In the genomic region with DNA sequence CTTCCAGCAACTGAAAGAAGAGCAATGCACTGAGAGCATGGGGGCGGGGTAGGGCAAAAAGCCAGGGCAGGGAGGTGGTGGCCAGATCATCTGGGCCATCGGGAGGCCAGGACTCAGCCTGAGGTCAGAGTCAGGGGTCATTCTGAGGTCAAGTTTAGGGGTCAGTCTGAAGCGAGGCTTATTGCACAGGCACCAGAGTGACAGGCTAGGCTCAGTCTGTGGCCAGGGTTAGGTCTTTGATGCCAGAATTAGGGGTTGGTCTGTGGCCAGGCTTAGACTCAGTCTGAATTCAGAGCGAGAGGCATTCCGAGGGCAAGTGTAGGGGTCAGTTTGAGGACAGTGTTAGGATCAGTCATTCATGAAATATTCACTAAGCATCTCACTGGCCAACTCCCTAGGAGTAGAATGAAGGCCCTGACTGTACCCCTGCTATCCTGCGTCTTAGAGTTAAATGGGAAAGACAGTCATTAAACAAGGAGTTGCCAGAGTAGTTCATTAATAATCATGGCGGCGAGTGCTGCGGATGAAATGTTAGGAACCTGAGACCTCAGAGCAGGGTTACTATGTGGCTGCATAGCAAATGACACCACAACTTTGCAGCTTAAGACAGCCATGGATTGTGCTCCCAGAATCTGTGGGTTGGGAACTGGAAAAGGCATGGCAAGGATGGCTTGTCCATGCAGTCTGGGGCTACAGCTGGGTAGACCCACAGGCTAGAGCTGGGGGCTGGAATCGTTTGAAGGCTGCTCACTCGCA, we compare ENCODE assay signal across 16 cellular contexts.
DNase-seq lines count a peak whose midpoint lies in the region; ATAC-seq and TF ChIP-seq lines count a peak whose summit lies in the region.
"Had no signal": no experiment of that assay in that cellular context is flagged by ENCODE, and none has a peak within 500 bp of the region (broad histone marks: within the 10 kb centered on the region; RNA-seq: fewer than 3 reads in every experiment).

No MANE protein-coding gene starts in this region.

- no peaks in the 10 kb centered on the region for H3K79me2 ChIP-seq in mesendoderm (ENCODE audit: control insufficient read depth, insufficient read depth, low read length)
- H3K79me2 ChIP-seq: parathyroid adenoma had no signal

- no peak overlapping the region for H3K4me2 ChIP-seq in mesendoderm (ENCODE audit: low read length)

- H3K36me3 ChIP-seq in MG63 (no peaks in the 10 kb centered on the region), mucosa of descending colon (ENCODE audit: low read depth) (no peaks in the 10 kb centered on the region), mesendoderm (ENCODE audit: control insufficient read depth, insufficient read depth, low read length) (no peaks in the 10 kb centered on the region)

- H2BK15ac ChIP-seq in mesendoderm (replicated peaks; ENCODE audit: low read depth) = no peak overlapping the region

- H3K23ac ChIP-seq in mesendoderm (ENCODE audit: low read length) = no peak overlapping the region

- no peak overlapping the region for H4K8ac ChIP-seq in mesendoderm (ENCODE audit: low read depth, low read length)

- H3K9me3 Mint-ChIP-seq in stimulated activated naive CD8-positive, alpha-beta T cell treated with anti-CD3 and anti-CD28 coated beads, Interleukin-15, amount 100 ng/mL, for 72 hours = no peaks in the 10 kb centered on the region
- H3K9me3 Mint-ChIP-seq: activated naive CD4-positive, alpha-beta T cell treated with anti-CD3 and anti-CD28 coated beads, Interleukin-2, amount 50 U/mL, for 72 hours; WTC11 had no signal

- H2BK5ac ChIP-seq in mesendoderm (ENCODE audit: low read length) = no peak overlapping the region

- WGBS in mesendoderm (ENCODE audit: extremely low coverage, insufficient coverage, low lambda C conversion rate) = no CpG with 5 or more reads among the region's 11 CpGs

- H3K27ac ChIP-seq in mesendoderm (ENCODE audit: low read depth, low read length) = no peak overlapping the region
- H3K27ac ChIP-seq: epithelial cell of prostate, HL-60, parathyroid adenoma had no signal

- H3K4ac ChIP-seq in mesendoderm (ENCODE audit: low read depth, low read length) = no peak overlapping the region

- peak; percentile 26 for ATAC-seq in mucosa of descending colon
- no peak for ATAC-seq in GM21723 (IDR thresholded peaks at IDR 0.05; ENCODE audit: unreplicated experiment)
- no peak for ATAC-seq in stimulated activated naive CD8-positive, alpha-beta T cell treated with anti-CD3 and anti-CD28 coated beads, Interleukin-15, amount 100 ng/mL, for 72 hours
- no peak for ATAC-seq in HG02938 (IDR thresholded peaks at IDR 0.05; ENCODE audit: unreplicated experiment)
- ATAC-seq: activated naive CD4-positive, alpha-beta T cell treated with anti-CD3 and anti-CD28 coated beads, Interleukin-2, amount 50 U/mL, for 72 hours; WTC11 had no signal

- H3K4me3 ChIP-seq in AG10803 (ENCODE audit: low read length) (no peak overlapping the region), MG63 (no peak overlapping the region), fibroblast of mammary gland (ENCODE audit: control insufficient read depth, low read depth, low read length) (no peak overlapping the region), mucosa of descending colon (no peak overlapping the region), mesendoderm (ENCODE audit: low read length) (no peak overlapping the region)

- TF ChIP-seq CTCF in AG10803 (conservative IDR thresholded peaks at IDR 0.05; ENCODE audit: low read length) (no peak), fibroblast of mammary gland (conservative IDR thresholded peaks at IDR 0.05; ENCODE audit: control insufficient read depth, insufficient read depth, low read depth, low read length) (no peak), mucosa of descending colon (IDR thresholded peaks at IDR 0.05) (no peak)

- H2AK5ac ChIP-seq in mesendoderm (ENCODE audit: low read length) = no peak overlapping the region

- H3K9ac ChIP-seq in mesendoderm (ENCODE audit: low read length) = no peak overlapping the region
- H3K9ac ChIP-seq: parathyroid adenoma had no signal

- H3K27me3 ChIP-seq in MG63 (no peaks in the 10 kb centered on the region), mesendoderm (ENCODE audit: insufficient read depth, low read length, poor library complexity) (no peaks in the 10 kb centered on the region)

- H3K4me1 ChIP-seq in mucosa of descending colon (ENCODE audit: low read depth) = no peaks in the 10 kb centered on the region
- peaks cover 12% of the 10 kb centered on the region for H3K4me1 ChIP-seq in mesendoderm (ENCODE audit: control insufficient read depth, low read depth, low read length)

- H3K4me3 Mint-ChIP-seq in stimulated activated naive CD8-positive, alpha-beta T cell treated with anti-CD3 and anti-CD28 coated beads, Interleukin-15, amount 100 ng/mL, for 72 hours = no peak overlapping the region
- H3K4me3 Mint-ChIP-seq: WTC11 had no signal

- no peak overlapping the region for H4K5ac ChIP-seq in mesendoderm (ENCODE audit: low read length)

- DNase-seq in AG10803 (ENCODE audit: low read depth) = peak; percentile 90
- DNase-seq in MG63 = peak; percentile 97
- peak; percentile 84 for DNase-seq in fibroblast of mammary gland (ENCODE audit: low read depth)
- no peak for DNase-seq in mucosa of descending colon
- no peak for DNase-seq in stimulated activated naive CD8-positive, alpha-beta T cell treated with anti-CD3 and anti-CD28 coated beads, Interleukin-15, amount 100 ng/mL, for 72 hours
- no peak for DNase-seq in mesendoderm
- DNase-seq: DND-41, H7, NCI-H2171 had no signal

- H3K4me1 Mint-ChIP-seq in stimulated activated naive CD8-positive, alpha-beta T cell treated with anti-CD3 and anti-CD28 coated beads, Interleukin-15, amount 100 ng/mL, for 72 hours = no peaks in the 10 kb centered on the region

- no peaks in the 10 kb centered on the region for H3K79me1 ChIP-seq in mesendoderm (ENCODE audit: low read length)

- H3K9me3 ChIP-seq in MG63 (no peaks in the 10 kb centered on the region), mucosa of descending colon (no peaks in the 10 kb centered on the region)

- no peak overlapping the region for H3K18ac ChIP-seq in mesendoderm (ENCODE audit: low read length)

- intact Hi-C loops in mucosa of descending colon (cut with DNase I, micrococcal nuclease) = no loop called here

- H3K27ac Mint-ChIP-seq in stimulated activated naive CD8-positive, alpha-beta T cell treated with anti-CD3 and anti-CD28 coated beads, Interleukin-15, amount 100 ng/mL, for 72 hours = peak overlapping the region in 1 of 2 donors; percentile 7
- H3K27ac Mint-ChIP-seq: activated naive CD4-positive, alpha-beta T cell treated with anti-CD3 and anti-CD28 coated beads, Interleukin-2, amount 50 U/mL, for 72 hours; WTC11 had no signal

- H3K56ac ChIP-seq in mesendoderm (ENCODE audit: low read length) = no peak overlapping the region

- H2BK120ac ChIP-seq in mesendoderm (ENCODE audit: low read depth, low read length) = no peak overlapping the region

- H3K27me3 Mint-ChIP-seq in stimulated activated naive CD8-positive, alpha-beta T cell treated with anti-CD3 and anti-CD28 coated beads, Interleukin-15, amount 100 ng/mL, for 72 hours = peaks cover 22% of the 10 kb centered on the region

Comparison
In these comparisons a context has a peak if more than half of its experiments do, and no peak if none do; other contexts are left out.
1. DNase-seq: peak in AG10803 (single experiment), MG63 (single experiment) and fibroblast of mammary gland (single experiment); none in mucosa of descending colon (0 of 3), stimulated activated naive CD8-positive, alpha-beta T cell treated with anti-CD3 and anti-CD28 coated beads, Interleukin-15, amount 100 ng/mL, for 72 hours (0 of 2) and mesendoderm (single experiment).